18 cellular contexts compared by ENCODE assay signal in genomic region chr1:104746994-104747393, GRCh38.
DNase-seq lines count a peak whose midpoint lies in the region; ATAC-seq, FAIRE-seq and TF ChIP-seq lines count a peak whose summit lies in the region.
"Had no signal": no experiment of that assay in that cellular context is flagged by ENCODE, and none has a peak within 500 bp of the region (broad histone marks: within the 10 kb centered on the region; RNA-seq: fewer than 3 reads in every experiment).

No MANE protein-coding gene starts in this region.

- H3K4me3 Mint-ChIP-seq in activated CD4-positive, alpha-beta T cell treated with anti-CD3 and anti-CD28 coated beads for 36 hours, result no peak overlapping the region
- no peak overlapping the region for H3K4me3 Mint-ChIP-seq in H9
- H3K4me3 Mint-ChIP-seq: activated CD8-positive, alpha-beta T cell treated with anti-CD3 and anti-CD28 coated beads, Interleukin-2, amount 10 ng/mL, durations not matched to agents 7 days and 5 days; CD14-positive monocyte; natural killer cell treated with Interleukin-12 subunit alpha and Interleukin-12 subunit beta and Interleukin-15 and Interleukin-18, amount 100 ng/mL, for 72 hours had no signal

- no TSS peak for BruUV-seq in GM12878 (replicated peaks; lab: Mats Ljungman, UMichigan)

- H4K5ac ChIP-seq in H9 (ENCODE audit: insufficient read length, low read depth, low read length), result no peak overlapping the region

- no peak for TF ChIP-seq RAD21 in GM12878 (IDR thresholded peaks at IDR 0.05; ENCODE audit: insufficient read depth, low read depth, low read length)

- H3K27ac Mint-ChIP-seq in activated CD4-positive, alpha-beta T cell treated with anti-CD3 and anti-CD28 coated beads for 36 hours, result no peak overlapping the region
- H3K27ac Mint-ChIP-seq in H9, result no peak overlapping the region
- H3K27ac Mint-ChIP-seq: activated CD8-positive, alpha-beta T cell treated with anti-CD3 and anti-CD28 coated beads, Interleukin-2, amount 10 ng/mL, durations not matched to agents 7 days and 5 days; CD14-positive monocyte; natural killer cell treated with Interleukin-12 subunit alpha and Interleukin-12 subunit beta and Interleukin-15 and Interleukin-18, amount 100 ng/mL, for 72 hours had no signal

- no peaks in the 10 kb centered on the region for H3K79me1 ChIP-seq in H9 (ENCODE audit: insufficient read depth, low read depth, low read length, poor library complexity, severe bottlenecking)

- H3K36me3 ChIP-seq in GM12878 (ENCODE audit: control insufficient read depth in 2 of 2, insufficient read depth in 2 of 2, low read length in 1 of 2) (no peaks in the 10 kb centered on the region), SJCRH30 (no peaks in the 10 kb centered on the region)

- TF ChIP-seq CTCF in GM12878 (IDR thresholded peaks at IDR 0.05 in 2 of 3, conservative IDR thresholded peaks at IDR 0.05 in 1 of 3; ENCODE audit: control insufficient read depth in 2 of 3, extremely low read depth in 1 of 3, insufficient read depth in 1 of 3, low read depth in 3 of 3, low read length in 3 of 3) (no peak), H9 (conservative IDR thresholded peaks at IDR 0.05) (no peak), D721Med (IDR thresholded peaks at IDR 0.05; ENCODE audit: insufficient read depth, missing control alignments) (no peak)

- no peaks in the 10 kb centered on the region for H3K27me3 ChIP-seq in GM12878 (replicated peaks in 1 of 2; ENCODE audit: control insufficient read depth in 2 of 2, insufficient read depth in 2 of 2, low read length in 1 of 2)
- H3K27me3 ChIP-seq in H9 (ENCODE audit: insufficient read depth, low read length), result no peaks in the 10 kb centered on the region
- no peaks in the 10 kb centered on the region for H3K27me3 ChIP-seq in SJCRH30

- no peak for DNase-seq in GM19239 (ENCODE audit: insufficient read length, low spot score)
- no peak for DNase-seq in GM12878 (ENCODE audit: low read depth, low spot score)
- DNase-seq in activated CD4-positive, alpha-beta T cell treated with anti-CD3 and anti-CD28 coated beads for 36 hours, result no peak
- DNase-seq in H9, result no peak
- no peak for DNase-seq in D721Med (ENCODE audit: insufficient read length, low spot score)
- no peak for DNase-seq in SJCRH30
- DNase-seq: activated CD8-positive, alpha-beta T cell treated with anti-CD3 and anti-CD28 coated beads, Interleukin-2, amount 10 ng/mL, durations not matched to agents 7 days and 5 days; activated effector memory CD4-positive, alpha-beta T cell treated with Interleukin-2 at 50 U/mL for 16 hours; DMS79; Karpas-422; NCI-H1417 treated with DMSO at 0.1 percent for 48 hours had no signal

- SMC1A ChIA-PET in GM12878 (lab: Charles Lee; ENCODE audit: uncharacterized antibody, unreplicated experiment), result interaction anchor here (1.3 to 2.5 kb wide), 4 partner anchors 14 to 281 kb away, joined by 3 to 11 read pairs (median 6); no protein-coding TSS in a partner anchor

- ATAC-seq in GM21723 (IDR thresholded peaks at IDR 0.05; ENCODE audit: unreplicated experiment) (peak; percentile 52), HG03139 (IDR thresholded peaks at IDR 0.05; ENCODE audit: unreplicated experiment) (peak; percentile 48), GM12878 (peak; percentile 86)
- ATAC-seq in activated CD4-positive, alpha-beta T cell treated with anti-CD3 and anti-CD28 coated beads for 36 hours, result no peak
- ATAC-seq: activated CD8-positive, alpha-beta T cell treated with anti-CD3 and anti-CD28 coated beads, Interleukin-2, amount 10 ng/mL, durations not matched to agents 7 days and 5 days; natural killer cell treated with Interleukin-12 subunit alpha and Interleukin-12 subunit beta and Interleukin-15 and Interleukin-18, amount 100 ng/mL, for 72 hours; Panc1 had no signal

- H2AFZ ChIP-seq in GM12878 (ENCODE audit: control insufficient read depth, low read depth, low read length) (peak overlapping the region; percentile 20; the same call in 1 of the 2 replicates), H9 (ENCODE audit: low read length) (no peak overlapping the region)

- TF ChIP-seq POLR2A in GM12878 (IDR thresholded peaks at IDR 0.05; ENCODE audit: low read depth, low read length), result no peak

- no peaks in the 10 kb centered on the region for H3K27me3 Mint-ChIP-seq in activated CD4-positive, alpha-beta T cell treated with anti-CD3 and anti-CD28 coated beads for 36 hours
- H3K27me3 Mint-ChIP-seq in H9 (ENCODE audit: low read depth), result no peaks in the 10 kb centered on the region
- H3K27me3 Mint-ChIP-seq: natural killer cell treated with Interleukin-12 subunit alpha and Interleukin-12 subunit beta and Interleukin-15 and Interleukin-18, amount 100 ng/mL, for 72 hours had no signal

- H3K9me3 Mint-ChIP-seq in activated CD4-positive, alpha-beta T cell treated with anti-CD3 and anti-CD28 coated beads for 36 hours (ENCODE audit: low read depth), result peaks cover 2% of the 10 kb centered on the region
- H3K9me3 Mint-ChIP-seq in H9, result no peaks in the 10 kb centered on the region
- H3K9me3 Mint-ChIP-seq: CD14-positive monocyte had no signal

- no peaks in the 10 kb centered on the region for H3K23me2 ChIP-seq in H9 (ENCODE audit: insufficient read length, low read depth, low read length, poor library complexity, severe bottlenecking)

- H2AK5ac ChIP-seq in H9 (ENCODE audit: insufficient read length, low read length), result no peak overlapping the region

- H4K91ac ChIP-seq in H9 (ENCODE audit: insufficient read length, low read depth, low read length), result no peak overlapping the region

- intact Hi-C loops in GM12878 (cut with micrococcal nuclease; ENCODE audit: unreplicated experiment), result loop anchor here (2.0 kb wide), 1 partner anchor 14 kb away; no protein-coding TSS in a partner anchor
- intact Hi-C loops in activated CD4-positive, alpha-beta T cell treated with anti-CD3 and anti-CD28 coated beads for 36 hours (cut with DNase I, micrococcal nuclease), result no loop called here

- H3K9me3 ChIP-seq in GM12878 (replicated peaks; ENCODE audit: control insufficient read depth, insufficient read depth, low read length), result no peaks in the 10 kb centered on the region
- H3K9me3 ChIP-seq in H9 (ENCODE audit: control insufficient read depth, low read depth, low read length), result no peaks in the 10 kb centered on the region
- H3K9me3 ChIP-seq in SJCRH30 (replicated peaks), result no peaks in the 10 kb centered on the region

- no peak overlapping the region for H2BK15ac ChIP-seq in H9 (ENCODE audit: low read depth, low read length)

- in situ Hi-C loops in GM12878 (cut with MboI), result no loop called here

- H2BK12ac ChIP-seq in H9 (ENCODE audit: insufficient read length, low read depth, low read length), result no peak overlapping the region

- H3K4me1 Mint-ChIP-seq in activated CD4-positive, alpha-beta T cell treated with anti-CD3 and anti-CD28 coated beads for 36 hours, result no peaks in the 10 kb centered on the region
- no peaks in the 10 kb centered on the region for H3K4me1 Mint-ChIP-seq in H9
- H3K4me1 Mint-ChIP-seq: CD14-positive monocyte had no signal

- no peak overlapping the region for H2BK5ac ChIP-seq in H9 (ENCODE audit: insufficient read length, low read length)

- no peaks in the 10 kb centered on the region for H3K36me3 Mint-ChIP-seq in activated CD4-positive, alpha-beta T cell treated with anti-CD3 and anti-CD28 coated beads for 36 hours (ENCODE audit: low read depth)
- H3K36me3 Mint-ChIP-seq in H9 (ENCODE audit: insufficient read depth in 1 of 3, low read depth in 3 of 3), result no peaks in the 10 kb centered on the region
- H3K36me3 Mint-ChIP-seq: CD14-positive monocyte had no signal

- H3K56ac ChIP-seq in H9 (ENCODE audit: insufficient read length, low read depth, low read length), result no peak overlapping the region

- no peak overlapping the region for H3K14ac ChIP-seq in H9 (ENCODE audit: insufficient read depth, low read length)

- no peak overlapping the region for H3T11ph ChIP-seq in H9 (ENCODE audit: low read length)

- H3K4me2 ChIP-seq in GM12878 (ENCODE audit: control insufficient read depth, insufficient read depth), result peak overlapping the region; percentile 34; the same call in 1 of the 2 replicates
- H3K4me2 ChIP-seq in H9 (ENCODE audit: insufficient read depth, insufficient read length, low read length), result no peak overlapping the region

- H4K8ac ChIP-seq in H9 (replicated peaks; ENCODE audit: insufficient read length, low read depth, low read length), result no peak overlapping the region

- no peak overlapping the region for H3K23ac ChIP-seq in H9 (ENCODE audit: insufficient read length, low read depth, low read length)

- no peak overlapping the region for H2BK20ac ChIP-seq in H9 (ENCODE audit: low read depth, low read length, poor library complexity, severe bottlenecking)

- RAD21 ChIA-PET in GM12878 (lab: Charles Lee; ENCODE audit: unreplicated experiment), result interaction anchor here (0.6 to 1.5 kb wide), 3 partner anchors 21 to 37 kb away, joined by 3 to 4 read pairs (median 3); no protein-coding TSS in a partner anchor

- POLR2A ChIA-PET in GM12878 (lab: Charles Lee), result interaction anchor here (1.0 to 1.3 kb wide), 2 partner anchors 10 to 14 kb away, joined by 3 read pairs; no protein-coding TSS in a partner anchor
- POLR2A ChIA-PET in activated CD4-positive, alpha-beta T cell treated with anti-CD3 and anti-CD28 coated beads for 36 hours (lab: Charles Lee), result no interaction called here

- H3K79me2 ChIP-seq in GM12878 (ENCODE audit: control insufficient read depth, insufficient read depth, low read length), result no peaks in the 10 kb centered on the region
- no peaks in the 10 kb centered on the region for H3K79me2 ChIP-seq in H9 (ENCODE audit: insufficient read depth, low read length)

- no peak for TF ChIP-seq EP300 in GM12878 (IDR thresholded peaks at IDR 0.05; ENCODE audit: borderline replicate concordance in 1 of 2, control insufficient read depth in 1 of 2, low read depth in 2 of 2, low read length in 2 of 2)

- H3K18ac ChIP-seq in H9 (ENCODE audit: insufficient read length, low read depth, low read length), result no peak overlapping the region

- H3K4ac ChIP-seq in H9 (ENCODE audit: low read depth, low read length), result no peak overlapping the region

- CTCF ChIA-PET in GM12878 (lab: Yijun Ruan, JAX), result no interaction called here
- CTCF ChIA-PET in activated CD4-positive, alpha-beta T cell treated with anti-CD3 and anti-CD28 coated beads for 36 hours (lab: Charles Lee), result no interaction called here

- 11% methylated on average over 2 of the region's 2 CpGs for WGBS in GM12878 (ENCODE audit: insufficient coverage, insufficient replicate concordance, low lambda C conversion rate, missing lambda C conversion rate)
- no CpG with 5 or more reads among the region's 2 CpGs for WGBS in H9 (ENCODE audit: extremely low coverage, insufficient read length, low lambda C conversion rate)

- H4K20me1 ChIP-seq in GM12878 (ENCODE audit: control insufficient read depth, insufficient read depth) (no peaks in the 10 kb centered on the region), H9 (ENCODE audit: control insufficient read depth, insufficient read depth, insufficient read length) (no peaks in the 10 kb centered on the region)

- H2BK120ac ChIP-seq in H9 (ENCODE audit: low read depth, low read length, poor library complexity, severe bottlenecking), result no peak overlapping the region

- H3K27ac ChIP-seq in GM12878 (ENCODE audit: control insufficient read depth, insufficient read depth) (no peak overlapping the region), H9 (ENCODE audit: insufficient read length, low read depth, low read length) (no peak overlapping the region), SJCRH30 (no peak overlapping the region)

- H3K9ac ChIP-seq in GM12878 (ENCODE audit: control insufficient read depth, insufficient read depth, low read length), result no peak overlapping the region
- no peak overlapping the region for H3K9ac ChIP-seq in H9 (ENCODE audit: extremely low read depth, insufficient read length, low read length)

- FAIRE-seq in GM19239 (lab: Jason Lieb, UNC) (peak; percentile 56), GM12878 (lab: Jason Lieb, UNC) (peak; percentile 73), D721Med (lab: Jason Lieb, UNC) (no peak)
- FAIRE-seq: endothelial cell of umbilical vein had no signal

- H3K4me3 ChIP-seq in GM12878 (0 out of 2 replicates have a peak overlapping the region, but pooled peaks have one; percentile 42), SJCRH30 (no peak overlapping the region)
- H3K4me3 ChIP-seq: lung had no signal

- H3K4me1 ChIP-seq in GM12878 (ENCODE audit: control insufficient read depth, insufficient read depth, low read length), result peaks cover 15% of the 10 kb centered on the region; the same call in 1 of the 2 replicates
- H3K4me1 ChIP-seq in H9 (ENCODE audit: insufficient read depth, low read length), result no peaks in the 10 kb centered on the region
- no peaks in the 10 kb centered on the region for H3K4me1 ChIP-seq in SJCRH30
